ENCODE assay signal across 8 cellular contexts in genomic region chr4:185209031-185209851, GRCh38. TPM values are rescaled to one million over a fixed set of nuclear protein-coding genes. Genes with fewer than 3 reads are reported as not detected.
A peak's percentile ranks its signal among the peaks of the same experiment; 100 is the strongest.
DNase-seq lines count a peak whose midpoint lies in the region; ATAC-seq and TF ChIP-seq lines count a peak whose summit lies in the region.

SNX25 (plus strand) TSS chr4:185209598; CDS start chr4:185209827, 229 bp downstream.

- ATAC-seq in GM18511 (IDR thresholded peaks at IDR 0.05; ENCODE audit: unreplicated experiment) (peak; percentile 77), HG03025 (IDR thresholded peaks at IDR 0.05; ENCODE audit: low FRiP score, unreplicated experiment) (peak; percentile 61), left lobe of liver (peak; percentile 95)

- H3K27ac ChIP-seq in 22Rv1, result 0 out of 2 replicates have a peak within 1 kb of the TSS, but pooled peaks have one; percentile 12

- DNase-seq in NCI-H226 (peak; percentile 67), dedifferentiated amniotic fluid mesenchymal stem cell (ENCODE audit: extremely low spot score) (peak; percentile 52), left lobe of liver (ENCODE audit: low spot score) (peak; percentile 94)
- peak; percentile 81 for DNase-seq in activated CD4-positive, alpha-beta T cell treated with anti-CD3 and anti-CD28 coated beads, Interleukin-2, amount 50 U/mL, for 1 hour
- DNase-seq in stimulated activated CD4-positive, alpha-beta T cell treated with anti-CD3 and anti-CD28 coated beads, Interleukin-2, amount 100 ng/mL, for 48 hours, result peak; percentile 79 to 86

- peak; percentile 28 for TF ChIP-seq CTCF in 22Rv1 (IDR thresholded peaks at IDR 0.05)

RNA-seq across cellular contexts. Expression of gene SNX25, which starts in this region (rescaled TPM):
- 11.4 TPM for total RNA-seq in left lobe of liver

Comparison
In these comparisons a context has a peak if more than half of its experiments do, and no peak if none do; other contexts are left out.
1. Peak in every context shown above with its lines: DNase-seq, ATAC-seq and H3K27ac ChIP-seq.